In the genomic region with DNA sequence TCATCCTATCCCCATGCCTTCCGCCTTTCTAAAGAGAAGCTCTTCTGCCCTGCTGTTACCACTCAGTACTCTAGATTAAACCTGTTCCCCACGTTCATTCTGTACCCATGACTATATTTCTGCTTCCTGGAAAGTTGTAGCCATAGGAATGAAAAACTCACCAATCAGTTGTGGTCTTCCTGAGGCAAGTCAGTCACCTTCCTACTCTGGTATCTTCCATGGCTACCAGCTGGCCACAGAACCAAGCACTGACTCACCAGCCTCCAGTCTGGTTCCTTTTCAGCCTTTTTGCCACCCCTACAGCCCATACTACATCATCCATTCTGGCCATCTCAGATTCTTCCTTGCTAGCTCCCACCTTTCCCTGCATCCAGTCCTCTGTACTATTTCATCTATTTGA, we compare ENCODE assay signal across 12 cellular contexts. TPM values are rescaled to one million over a fixed set of nuclear protein-coding genes. Genes with fewer than 3 reads are reported as not detected.
DNase-seq lines count a peak whose midpoint lies in the region; ATAC-seq and TF ChIP-seq lines count a peak whose summit lies in the region.
"Had no signal": no experiment of that assay in that cellular context is flagged by ENCODE, and none has a peak within 500 bp of the region (broad histone marks: within the 10 kb centered on the region; RNA-seq: fewer than 3 reads in every experiment).

No MANE protein-coding gene starts in this region.

- H3K9me2 ChIP-seq in SK-N-SH = no peaks in the 10 kb centered on the region
- no peaks in the 10 kb centered on the region for H3K9me2 ChIP-seq in GM23338 (ENCODE audit: insufficient read depth)

- H3F3A ChIP-seq in SK-N-SH (replicated peaks; ENCODE audit: insufficient read depth) (peaks cover 43% of the 10 kb centered on the region), GM23338 (replicated peaks; ENCODE audit: low read depth) (no peaks in the 10 kb centered on the region)

- H3K4me1 Mint-ChIP-seq in T-helper 1 cell treated with Interleukin-12 subunit alpha and Interleukin-12 subunit beta and Interleukin-4 antibody, amounts not matched to agents 30 μg/mL and 1 μg/mL, for 36 hours (ENCODE audit: low read depth) = peaks cover 23% of the 10 kb centered on the region
- H3K4me1 Mint-ChIP-seq in CD8-positive, alpha-beta T cell (ENCODE audit: low read depth) = peaks cover 10% of the 10 kb centered on the region
- H3K4me1 Mint-ChIP-seq in GM23338 = peaks cover 5% of the 10 kb centered on the region

- POLR2A ChIA-PET in SK-N-SH (lab: Yijun Ruan, JAX) = interaction anchor here (1.3 kb wide), 1 partner anchor 31 kb away, joined by 4 read pairs; no protein-coding TSS in a partner anchor
- POLR2A ChIA-PET in CD8-positive, alpha-beta T cell (lab: Charles Lee) = no interaction called here

- no peak overlapping the region for H3K4me3 ChIP-seq in SK-N-SH (ENCODE audit: low read depth in 2 of 2, low read length in 1 of 2)
- H3K4me3 ChIP-seq in spleen = no peak overlapping the region
- H3K4me3 ChIP-seq in CD8-positive, alpha-beta T cell (ENCODE audit: low read depth, low read length) = no peak overlapping the region
- H3K4me3 ChIP-seq in GM23338 = no peak overlapping the region

- TF ChIP-seq EP300 in SK-N-SH (IDR thresholded peaks at IDR 0.05; ENCODE audit: borderline replicate concordance in 1 of 2, low read depth in 1 of 2, low read length in 1 of 2) = no peak

- peaks cover 6 to 10% of the 10 kb centered on the region in 2 experiments; a peak in 2 of 4 replicates for H3K4me1 ChIP-seq in SK-N-SH (ENCODE audit: control insufficient read depth in 1 of 2, insufficient read depth in 2 of 2, low read depth in 1 of 2, low read length in 1 of 2)
- peaks cover 7 to 43% (median 21%) of the 10 kb centered on the region in 6 donors for H3K4me1 ChIP-seq in spleen
- peaks cover 12% of the 10 kb centered on the region for H3K4me1 ChIP-seq in CD8-positive, alpha-beta T cell (ENCODE audit: insufficient read depth, low read length)
- H3K4me1 ChIP-seq in GM23338 (ENCODE audit: insufficient read depth) = peaks cover 8% of the 10 kb centered on the region; the same call in 1 of the 2 replicates

- peaks cover 0 to 19% of the 10 kb centered on the region in 2 experiments for H3K36me3 ChIP-seq in SK-N-SH (replicated peaks in 1 of 2; ENCODE audit: control insufficient read depth in 1 of 2, insufficient read depth in 2 of 2, low read length in 1 of 2)
- peaks cover 0 to 46% (median 0%) of the 10 kb centered on the region in 6 donors for H3K36me3 ChIP-seq in spleen
- no peaks in the 10 kb centered on the region for H3K36me3 ChIP-seq in CD8-positive, alpha-beta T cell (ENCODE audit: insufficient read depth, low read length)
- H3K36me3 ChIP-seq in GM23338 (ENCODE audit: insufficient read depth) = no peaks in the 10 kb centered on the region

- H3K36me3 Mint-ChIP-seq in T-helper 1 cell treated with Interleukin-12 subunit alpha and Interleukin-12 subunit beta and Interleukin-4 antibody, amounts not matched to agents 30 μg/mL and 1 μg/mL, for 36 hours (ENCODE audit: low read depth) = peaks cover 10% of the 10 kb centered on the region
- H3K36me3 Mint-ChIP-seq in CD8-positive, alpha-beta T cell = peaks cover 9% of the 10 kb centered on the region
- no peaks in the 10 kb centered on the region; the same call in 2 of the 3 replicates for H3K36me3 Mint-ChIP-seq in GM23338 (ENCODE audit: low read depth)

- 78% methylated on average over 2 of the region's 2 CpGs for WGBS in SK-N-SH (ENCODE audit: low lambda C conversion rate)
- 48 to 80% (median 75%) methylated on average over 2 of the region's 2 CpGs for WGBS in spleen, 5 donors

- H3K27ac ChIP-seq in SK-N-SH (ENCODE audit: low read depth in 2 of 2, low read length in 1 of 2) = peak overlapping the region in 1 of 2 experiments; percentile 91; a peak in 2 of 4 replicates
- peak overlapping the region in 6 of 8 donors; percentile 0 to 58 (median 32) for H3K27ac ChIP-seq in spleen
- H3K27ac ChIP-seq in CD8-positive, alpha-beta T cell (ENCODE audit: low read depth, low read length) = no peak overlapping the region
- H3K27ac ChIP-seq in GM23338 (ENCODE audit: low read depth) = no peak overlapping the region
- H3K27ac ChIP-seq: 22Rv1 had no signal

- no peak for TF ChIP-seq CTCF in SK-N-SH (IDR thresholded peaks at IDR 0.05)
- no peak for TF ChIP-seq CTCF in spleen (IDR thresholded peaks at IDR 0.05 in 8 of 11, conservative IDR thresholded peaks at IDR 0.05 in 3 of 11)
- TF ChIP-seq CTCF in CD8-positive, alpha-beta T cell (IDR thresholded peaks at IDR 0.05) = no peak
- no peak for TF ChIP-seq CTCF in GM23338 (conservative IDR thresholded peaks at IDR 0.05; ENCODE audit: low read depth in 2 of 2)

- peak overlapping the region; percentile 57 for H3K9ac ChIP-seq in SK-N-SH

- no peak for TF ChIP-seq POLR2A in spleen (IDR thresholded peaks at IDR 0.05)

- H3K4me3 Mint-ChIP-seq in T-helper 1 cell treated with Interleukin-12 subunit alpha and Interleukin-12 subunit beta and Interleukin-4 antibody, amounts not matched to agents 30 μg/mL and 1 μg/mL, for 36 hours = no peak overlapping the region
- H3K4me3 Mint-ChIP-seq in CD8-positive, alpha-beta T cell = no peak overlapping the region
- H3K4me3 Mint-ChIP-seq in GM23338 = no peak overlapping the region

- no peaks in the 10 kb centered on the region for H3K27me3 ChIP-seq in SK-N-SH (ENCODE audit: insufficient read depth)
- H3K27me3 ChIP-seq in spleen (replicated peaks in 1 of 7) = no peaks in the 10 kb centered on the region
- H3K27me3 ChIP-seq in CD8-positive, alpha-beta T cell (ENCODE audit: insufficient read depth, low read length) = no peaks in the 10 kb centered on the region
- no peaks in the 10 kb centered on the region for H3K27me3 ChIP-seq in GM23338 (ENCODE audit: insufficient read depth)

- TF ChIP-seq RAD21 in SK-N-SH (IDR thresholded peaks at IDR 0.05; ENCODE audit: low read length) = no peak

- CTCF ChIA-PET in SK-N-SH (lab: Yijun Ruan, JAX) = interaction anchor here (1.2 to 3.5 kb wide), 3 partner anchors 10 to 115 kb away, joined by 3 to 13 read pairs (median 4); no protein-coding TSS in a partner anchor
- CTCF ChIA-PET in CD8-positive, alpha-beta T cell (lab: Charles Lee) = interaction anchor here (1.9 kb wide), 1 partner anchor 8 kb away, joined by 6 read pairs; no protein-coding TSS in a partner anchor

- H3K9me3 ChIP-seq in SK-N-SH (no peaks in the 10 kb centered on the region), spleen (no peaks in the 10 kb centered on the region)
- no peaks in the 10 kb centered on the region for H3K9me3 ChIP-seq in CD8-positive, alpha-beta T cell (ENCODE audit: low read length)

- no peak overlapping the region for H2AFZ ChIP-seq in SK-N-SH (ENCODE audit: low read depth)
- H2AFZ ChIP-seq in GM23338 = no peak overlapping the region

- no peaks in the 10 kb centered on the region for H3K9me3 Mint-ChIP-seq in T-helper 1 cell treated with Interleukin-12 subunit alpha and Interleukin-12 subunit beta and Interleukin-4 antibody, amounts not matched to agents 30 μg/mL and 1 μg/mL, for 36 hours
- H3K9me3 Mint-ChIP-seq in CD8-positive, alpha-beta T cell = peaks cover 23% of the 10 kb centered on the region
- H3K9me3 Mint-ChIP-seq in GM23338 = no peaks in the 10 kb centered on the region

- H4K20me1 ChIP-seq in SK-N-SH (ENCODE audit: insufficient read depth) (no peaks in the 10 kb centered on the region), GM23338 (replicated peaks; ENCODE audit: insufficient read depth) (no peaks in the 10 kb centered on the region)

- H3K4me2 ChIP-seq in SK-N-SH (no peak overlapping the region), GM23338 (no peak overlapping the region)

- DNase-seq in T-helper 1 cell (no peak), SK-N-SH (no peak), fibroblast of peridontal ligament (ENCODE audit: extremely low read depth) (peak; percentile 73), spleen (no peak), GM23338 (ENCODE audit: low spot score) (no peak)
- DNase-seq in CD8-positive, alpha-beta T cell = no peak
- DNase-seq: activated effector memory CD4-positive, alpha-beta T cell treated with anti-CD3 and anti-CD28 coated beads, Interleukin-2, amount 50 U/mL, for 16 hours; NCI-H748 treated with DMSO at 0.1 percent for 48 hours; stimulated activated CD4-positive, alpha-beta T cell treated with anti-CD3 and anti-CD28 coated beads, Interleukin-12 subunit alpha, Interleukin-12 subunit beta, amount 100 ng/mL, for 4 hours had no signal

- H3K27me3 Mint-ChIP-seq in T-helper 1 cell treated with Interleukin-12 subunit alpha and Interleukin-12 subunit beta and Interleukin-4 antibody, amounts not matched to agents 30 μg/mL and 1 μg/mL, for 36 hours (ENCODE audit: low read depth) = no peaks in the 10 kb centered on the region
- no peaks in the 10 kb centered on the region for H3K27me3 Mint-ChIP-seq in CD8-positive, alpha-beta T cell (ENCODE audit: low read depth)
- H3K27me3 Mint-ChIP-seq in GM23338 (ENCODE audit: insufficient read depth, low read depth, poor library complexity) = peaks cover 5% of the 10 kb centered on the region

- no peak for ATAC-seq in CD8-positive, alpha-beta T cell
- no peak for ATAC-seq in GM23338
- no peak for ATAC-seq in GM21423 (IDR thresholded peaks at IDR 0.05; ENCODE audit: unreplicated experiment)

- intact Hi-C loops in spleen (cut with DNase I; ENCODE audit: low total_unique reads) = loop anchor here (5.0 kb wide), 1 partner anchor 100 kb away; the partner anchor contains the start of gene ATP13A3
- intact Hi-C loops in CD8-positive, alpha-beta T cell (cut with DNase I, micrococcal nuclease) = no loop called here

- H3K27ac Mint-ChIP-seq in T-helper 1 cell treated with Interleukin-12 subunit alpha and Interleukin-12 subunit beta and Interleukin-4 antibody, amounts not matched to agents 30 μg/mL and 1 μg/mL, for 36 hours = peak overlapping the region; percentile 1
- no peak overlapping the region for H3K27ac Mint-ChIP-seq in CD8-positive, alpha-beta T cell
- no peak overlapping the region for H3K27ac Mint-ChIP-seq in GM23338

- peaks cover 21% of the 10 kb centered on the region for H3K79me2 ChIP-seq in SK-N-SH (ENCODE audit: insufficient read depth)
- H3K79me2 ChIP-seq in GM23338 (replicated peaks; ENCODE audit: insufficient read depth) = peaks cover 10% of the 10 kb centered on the region; the same call in 1 of the 2 replicates

TF ChIP-seq in SK-N-SH, 30 proteins besides CTCF, POLR2A, EP300 and RAD21 (continues in another document):
- TF ChIP-seq POLR2AphosphoS5 (IDR thresholded peaks at IDR 0.05; ENCODE audit: low read depth, low read length) (peak; percentile 31; the same call in 1 of the 2 replicates), RXRA (IDR thresholded peaks at IDR 0.05; ENCODE audit: borderline replicate concordance, low read depth) (no peak)

TF ChIP-seq in GM23338, 12 proteins besides CTCF, POLR2A, EP300 and RAD21:
- no peak for TF ChIP-seq ZNF114 (CRISPR knock-in tag; IDR thresholded peaks at IDR 0.05)
TF ChIP-seq in GM23338: peak in this region for 0.

RNA-seq across cellular contexts. Expression of gene TMEM44, which starts 46.4 kb away (rescaled TPM):
- 22.6 and 26.1 TPM in 2 replicates for polyA plus RNA-seq in SK-N-SH (2012; rRNA removed)
- 10.9 and 14.7 TPM in 2 replicates for polyA plus RNA-seq in SK-N-SH (2012; cell fraction: cytosol; rRNA removed)
- polyA plus RNA-seq in SK-N-SH (2012; cell fraction: nucleus; rRNA removed) = 98.9 and 101 TPM in 2 replicates
- 10 to 100 TPM; 11.5 to 30.3 (median 21.7) TPM for total RNA-seq in spleen
- 10 to 100 TPM in 2 of 3 donors, 1 to 10 TPM in 1; 5.5 to 23.3 (median 22.4) TPM for polyA plus RNA-seq in spleen
- total RNA-seq in CD8-positive, alpha-beta T cell = 1 to 10 TPM; 1.0 to 2.4 TPM
- total RNA-seq in GM23338 (2014; rRNA removed; shearing (Covaris generic)) = 10.5 and 11.3 TPM in 2 replicates
- polyA plus RNA-seq in GM23338 (2016; fragmentation: Nextera tagmentation; extraction: Ambion mirVana) = 9.4 and 10.0 TPM in 2 replicates

Comparison
In these comparisons a context has a peak if more than half of its experiments do, and no peak if none do; other contexts are left out.
1. H3K27ac ChIP-seq: peak in spleen (6 of 8); none in CD8-positive, alpha-beta T cell (single experiment) and GM23338 (single experiment).